ENCODE assay signal across 9 cellular contexts in the genomic region with DNA sequence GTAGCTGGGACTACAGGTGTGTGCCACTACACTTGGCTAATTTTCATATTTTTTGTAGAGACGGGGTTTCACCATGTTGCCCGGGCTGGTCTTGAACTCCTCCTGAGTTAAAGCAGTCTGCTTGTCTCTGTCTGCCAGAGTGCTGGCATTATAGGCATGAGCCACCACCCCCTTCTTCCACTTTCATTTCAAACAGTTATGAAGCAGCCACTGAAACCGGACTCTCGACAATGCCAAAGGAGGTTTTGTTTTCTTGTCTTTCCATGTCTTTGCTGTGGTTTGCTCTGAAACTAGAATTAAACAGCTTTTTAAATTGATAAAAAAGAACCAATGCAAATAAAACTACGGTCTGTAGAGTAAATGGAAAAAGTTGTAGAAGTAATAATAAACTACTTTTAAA. TPM values are rescaled to one million over a fixed set of nuclear protein-coding genes. Genes with fewer than 3 reads are reported as not detected.
DNase-seq lines count a peak whose midpoint lies in the region; ATAC-seq, FAIRE-seq and TF ChIP-seq lines count a peak whose summit lies in the region.
"Had no signal": no experiment of that assay in that cellular context is flagged by ENCODE, and none has a peak within 500 bp of the region (broad histone marks: within the 10 kb centered on the region; RNA-seq: fewer than 3 reads in every experiment).

No MANE protein-coding gene starts in this region.

- H3K4me1 ChIP-seq in left ventricle myocardium inferior: peaks cover 69% of the 10 kb centered on the region

- H3K27ac Mint-ChIP-seq in activated CD8-positive, alpha-beta T cell treated with anti-CD3 and anti-CD28 coated beads, Interleukin-2, amount 10 ng/mL, durations not matched to agents 7 days and 5 days: peak overlapping the region; percentile 39

- FAIRE-seq in GM19239 (lab: Jason Lieb, UNC): peak; percentile 96

- H3K4me3 Mint-ChIP-seq in activated CD8-positive, alpha-beta T cell treated with anti-CD3 and anti-CD28 coated beads, Interleukin-2, amount 10 ng/mL, durations not matched to agents 7 days and 5 days: peak overlapping the region; percentile 66

- H3K36me3 ChIP-seq in MG63 (no peaks in the 10 kb centered on the region; the same call in none of the 2 replicates), left ventricle myocardium inferior (no peaks in the 10 kb centered on the region)
- H3K36me3 ChIP-seq: thyroid gland had no signal

- H3K4me1 Mint-ChIP-seq in activated CD8-positive, alpha-beta T cell treated with anti-CD3 and anti-CD28 coated beads, Interleukin-2, amount 10 ng/mL, durations not matched to agents 7 days and 5 days (ENCODE audit: low read depth): peaks cover 79% of the 10 kb centered on the region

- H3K27me3 ChIP-seq in MG63 (no peaks in the 10 kb centered on the region), left ventricle myocardium inferior (ENCODE audit: low read depth) (no peaks in the 10 kb centered on the region)
- H3K27me3 ChIP-seq: thyroid gland had no signal

- no peak overlapping the region for H3K27ac ChIP-seq in RWPE1
- H3K27ac ChIP-seq in left ventricle myocardium inferior (replicated peaks): no peak overlapping the region
- H3K27ac ChIP-seq: thyroid gland had no signal

- CTCF ChIA-PET in activated CD8-positive, alpha-beta T cell treated with anti-CD3 and anti-CD28 coated beads, Interleukin-2, amount 10 ng/mL, durations not matched to agents 7 days and 5 days (lab: Charles Lee): interaction anchor here (0.6 kb wide), 1 partner anchor 76 kb away, joined by 3 read pairs; no protein-coding TSS in a partner anchor
- CTCF ChIA-PET in RWPE1 (lab: Yijun Ruan, JAX): interaction anchor here (0.6 kb wide), 1 partner anchor 275 kb away, joined by 5 read pairs; no protein-coding TSS in a partner anchor

- H3K9me3 ChIP-seq in MG63: no peaks in the 10 kb centered on the region
- no peaks in the 10 kb centered on the region for H3K9me3 ChIP-seq in left ventricle myocardium inferior (replicated peaks)
- H3K9me3 ChIP-seq: thyroid gland had no signal

- TF ChIP-seq CTCF in RWPE1 (conservative IDR thresholded peaks at IDR 0.05; ENCODE audit: low read depth): no peak
- TF ChIP-seq CTCF in left ventricle myocardium inferior (IDR thresholded peaks at IDR 0.05; ENCODE audit: borderline replicate concordance): no peak

- H3K4me3 ChIP-seq in MG63 (no peak overlapping the region), left ventricle myocardium inferior (no peak overlapping the region)
- H3K4me3 ChIP-seq: thyroid gland had no signal

- intact Hi-C loops in left ventricle myocardium inferior (cut with micrococcal nuclease): no loop called here

- no peaks in the 10 kb centered on the region for H3K9me3 Mint-ChIP-seq in activated CD8-positive, alpha-beta T cell treated with anti-CD3 and anti-CD28 coated beads, Interleukin-2, amount 10 ng/mL, durations not matched to agents 7 days and 5 days (ENCODE audit: insufficient read depth)

- DNase-seq in GM19239 (ENCODE audit: insufficient read length, low spot score) (peak; percentile 48), nucleus accumbens (lab: John Stamatoyannopoulos, UW) (no peak), RWPE1 (ENCODE audit: low spot score) (no peak), MG63 (no peak), left ventricle myocardium inferior (no peak)
- peak; percentile 70 for DNase-seq in activated CD8-positive, alpha-beta T cell treated with anti-CD3 and anti-CD28 coated beads, Interleukin-2, amount 10 ng/mL, durations not matched to agents 7 days and 5 days
- peak; percentile 66 for DNase-seq in stimulated activated CD4-positive, alpha-beta T cell treated with anti-CD3 and anti-CD28 coated beads, Interleukin-15, amount 100 ng/mL, for 24 hours

- no peaks in the 10 kb centered on the region for H3K27me3 Mint-ChIP-seq in activated CD8-positive, alpha-beta T cell treated with anti-CD3 and anti-CD28 coated beads, Interleukin-2, amount 10 ng/mL, durations not matched to agents 7 days and 5 days (ENCODE audit: low read depth)

- POLR2A ChIA-PET in activated CD8-positive, alpha-beta T cell treated with anti-CD3 and anti-CD28 coated beads, Interleukin-2, amount 10 ng/mL, durations not matched to agents 7 days and 5 days (lab: Charles Lee): interaction anchor here (0.6 to 1.3 kb wide), 3 partner anchors 12 to 55 kb away, joined by 3 read pairs; a partner anchor contains a TSS
- POLR2A ChIA-PET in RWPE1 (lab: Yijun Ruan, JAX; ENCODE audit: low non-redundant PET): no interaction called here

- ATAC-seq in HG02973 (IDR thresholded peaks at IDR 0.05; ENCODE audit: unreplicated experiment): peak; percentile 83
- peak; percentile 92 for ATAC-seq in activated CD8-positive, alpha-beta T cell treated with anti-CD3 and anti-CD28 coated beads, Interleukin-2, amount 10 ng/mL, durations not matched to agents 7 days and 5 days

- H3K36me3 Mint-ChIP-seq in activated CD8-positive, alpha-beta T cell treated with anti-CD3 and anti-CD28 coated beads, Interleukin-2, amount 10 ng/mL, durations not matched to agents 7 days and 5 days (ENCODE audit: low read depth): peaks cover 50% of the 10 kb centered on the region

RNA-seq across cellular contexts. Expression of a gene that starts 30.4 kb away (rescaled TPM):
- 100 to 1,000 TPM; 256 to 268 TPM for total RNA-seq in activated CD8-positive, alpha-beta T cell treated with anti-CD3 and anti-CD28 coated beads, Interleukin-2, amount 10 ng/mL, durations not matched to agents 7 days and 5 days
- 94.7 and 294 TPM in 2 replicates for total RNA-seq in MG63 (2014; rRNA removed; shearing (Covaris generic); ENCODE audit: low replicate concordance)
- total RNA-seq in left ventricle myocardium inferior: 41.5 TPM

RNA-seq across cellular contexts. Expression of a gene that starts 45.6 kb away (rescaled TPM):
- 100 to 1,000 TPM; 103 to 105 TPM for total RNA-seq in activated CD8-positive, alpha-beta T cell treated with anti-CD3 and anti-CD28 coated beads, Interleukin-2, amount 10 ng/mL, durations not matched to agents 7 days and 5 days
- 81.5 and 82.5 TPM in 2 replicates for total RNA-seq in MG63 (2014; rRNA removed; shearing (Covaris generic); ENCODE audit: low replicate concordance)
- 18.7 TPM for total RNA-seq in left ventricle myocardium inferior

Comparison
In these comparisons a context has a peak if more than half of its experiments do, and no peak if none do; other contexts are left out.
1. DNase-seq: peak in GM19239 (single experiment), activated CD8-positive, alpha-beta T cell treated with anti-CD3 and anti-CD28 coated beads, Interleukin-2, amount 10 ng/mL, durations not matched to agents 7 days and 5 days (single experiment) and stimulated activated CD4-positive, alpha-beta T cell treated with anti-CD3 and anti-CD28 coated beads, Interleukin-15, amount 100 ng/mL, for 24 hours (single experiment); none in nucleus accumbens (0 of 56), RWPE1 (single experiment), MG63 (single experiment) and left ventricle myocardium inferior (single experiment).